In genomic region chr14:75711796-75712211, GRCh38 we compare ENCODE assay signal across 7 cellular contexts. TPM values are rescaled to one million over a fixed set of nuclear protein-coding genes. Genes with fewer than 3 reads are reported as not detected.
A peak's percentile ranks its signal among the peaks of the same experiment; 100 is the strongest.
DNase-seq lines count a peak whose midpoint lies in the region; ATAC-seq and TF ChIP-seq lines count a peak whose summit lies in the region.

No MANE protein-coding gene starts in this region.

- ATAC-seq in GM21447 (IDR thresholded peaks at IDR 0.05; ENCODE audit: unreplicated experiment): peak; percentile 62
- no peak for ATAC-seq in GM19452 (IDR thresholded peaks at IDR 0.05; ENCODE audit: unreplicated experiment)
- ATAC-seq in T-cell (replicated peaks in 1 of 4): no peak

- no peaks in the 10 kb centered on the region for H3K27me3 Mint-ChIP-seq in T-cell

- no peak for TF ChIP-seq CTCF in epithelial cell of esophagus (IDR thresholded peaks at IDR 0.05; ENCODE audit: insufficient read depth, low read depth, low read length, missing control alignments)

- peaks cover 36% of the 10 kb centered on the region for H3K4me1 ChIP-seq in mesodermal cell (ENCODE audit: control insufficient read depth, insufficient read depth, low read length, poor library complexity, severe bottlenecking)

- no peak overlapping the region for H3K27ac Mint-ChIP-seq in T-cell

- no peak overlapping the region for H3K4me3 ChIP-seq in epithelial cell of esophagus (ENCODE audit: low read length)
- H3K4me3 ChIP-seq in mesodermal cell (ENCODE audit: extremely low read depth, insufficient read depth, low read length, poor library complexity, severe bottlenecking): no peak overlapping the region

- H3K4me3 Mint-ChIP-seq in T-cell: no peak overlapping the region

- CTCF ChIA-PET in T-cell (lab: Charles Lee): interaction anchor here in 1 of 2 donors (0.7 to 4.1 kb wide), 3 partner anchors 33 to 287 kb away, joined by 3 to 67 read pairs (median 4); partner anchors contain the start of genes IFT43 and TGFB3

- peak overlapping the region; percentile 91 for H3K27ac ChIP-seq in mesodermal cell (ENCODE audit: low read depth, low read length, severe bottlenecking)

- DNase-seq in NCI-H446 treated with DMSO at 0.1 percent for 48 hours (lab: John Stamatoyannopoulos, UW): peak; percentile 70
- peak; percentile 94 for DNase-seq in epithelial cell of esophagus (ENCODE audit: low read depth)
- DNase-seq in OCI-M1 (lab: John Stamatoyannopoulos, UW): no peak
- DNase-seq in T-cell: no peak

- H3K9me3 Mint-ChIP-seq in T-cell: no peaks in the 10 kb centered on the region

- peaks cover 22% of the 10 kb centered on the region for H3K36me3 Mint-ChIP-seq in T-cell

- H3K4me1 Mint-ChIP-seq in T-cell: no peaks in the 10 kb centered on the region

- 16 to 26% methylated on average over 4 of the region's 4 CpGs for WGBS in mesodermal cell (ENCODE audit: insufficient coverage in 2 of 2), 2 experiments

- no peaks in the 10 kb centered on the region for H3K9me3 ChIP-seq in mesodermal cell (ENCODE audit: control insufficient read depth, low read length)

- POLR2A ChIA-PET in T-cell (lab: Charles Lee): no interaction called here

- peaks cover 34% of the 10 kb centered on the region for H3K36me3 ChIP-seq in mesodermal cell (ENCODE audit: control insufficient read depth, insufficient read depth, low read length)

RNA-seq across cellular contexts. Expression of gene TTLL5, which starts 50.8 kb away (rescaled TPM):
- 26.8 TPM for polyA plus RNA-seq in mesodermal cell (2013, experiment 1 of 2)
- 24.8 TPM for polyA plus RNA-seq in mesodermal cell (2013, experiment 2 of 2)
- total RNA-seq in T-cell: 10 to 100 TPM; 15.4 to 36.2 (median 22.2) TPM

RNA-seq across cellular contexts. Expression of gene ERG28, which starts 51.1 kb away (rescaled TPM):
- polyA plus RNA-seq in mesodermal cell (2013, experiment 1 of 2): 45.4 TPM
- 42.8 TPM for polyA plus RNA-seq in mesodermal cell (2013, experiment 2 of 2)
- 10 to 100 TPM in 4 of 5 donors, 1 to 10 TPM in 1; 9.8 to 14.4 (median 12.3) TPM for total RNA-seq in T-cell

Comparison
In these comparisons a context has a peak if more than half of its experiments do, and no peak if none do; other contexts are left out.
1. DNase-seq: peak in NCI-H446 treated with DMSO at 0.1 percent for 48 hours (single experiment) and epithelial cell of esophagus (single experiment); none in OCI-M1 (single experiment) and T-cell (0 of 34).